In the genomic region with DNA sequence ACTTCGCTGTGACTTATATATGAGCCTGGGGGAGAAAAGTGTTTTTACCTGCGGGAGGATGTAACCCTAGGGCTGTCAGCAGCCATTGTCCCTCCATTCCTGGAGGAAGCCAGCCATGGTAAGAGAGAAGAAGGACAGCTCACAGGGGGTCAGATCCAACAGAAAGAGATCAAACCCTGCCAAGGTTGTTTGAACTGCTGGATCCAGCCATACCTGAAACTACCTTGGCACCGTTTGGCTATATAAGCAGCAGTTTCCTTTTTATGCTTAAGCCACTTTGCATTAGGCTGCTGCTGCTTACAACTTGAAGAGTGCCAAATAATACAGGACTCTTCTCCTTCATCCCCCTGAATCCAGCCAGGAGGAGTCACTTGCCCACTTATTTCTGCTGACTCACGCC, we compare ENCODE assay signal across 17 cellular contexts.
DNase-seq lines count a peak whose midpoint lies in the region; ATAC-seq, FAIRE-seq and TF ChIP-seq lines count a peak whose summit lies in the region.
"Had no signal": no experiment of that assay in that cellular context is flagged by ENCODE, and none has a peak within 500 bp of the region (broad histone marks: within the 10 kb centered on the region; RNA-seq: fewer than 3 reads in every experiment).

No MANE protein-coding gene starts in this region.

- TF ChIP-seq RAD21 in HCT116 (IDR thresholded peaks at IDR 0.05; ENCODE audit: low read depth), result no peak

- H3K27ac ChIP-seq in HCT116 (ENCODE audit: low read depth, low read length), result no peak overlapping the region
- H3K27ac ChIP-seq in SU-DHL-6 (ENCODE audit: low read depth, low read length), result peak overlapping the region; percentile 1; the same call in 1 of the 2 replicates

- CTCF ChIA-PET in HCT116 (lab: Charles Lee), result no interaction called here

- ATAC-seq in HCT116, result no peak
- no peak for ATAC-seq in stimulated activated naive CD8-positive, alpha-beta T cell treated with anti-CD3 and anti-CD28 coated beads, Interleukin-15, Interleukin-2, amounts not matched to agents 100 U/mL and 50 U/mL, for 24 hours

- peaks cover 9% of the 10 kb centered on the region; the same call in 1 of the 2 replicates for H3F3A ChIP-seq in SU-DHL-6 (ENCODE audit: insufficient read depth)

- no peak for TF ChIP-seq CTCF in HCT116 (IDR thresholded peaks at IDR 0.05 in 2 of 3, conservative IDR thresholded peaks at IDR 0.05 in 1 of 3; ENCODE audit: borderline replicate concordance in 1 of 3, insufficient read depth in 1 of 3, low read depth in 2 of 3, low read length in 2 of 3)
- TF ChIP-seq CTCF in SU-DHL-6 (IDR thresholded peaks at IDR 0.05; ENCODE audit: insufficient read depth, low read length, poor library complexity, severe bottlenecking), result no peak
- TF ChIP-seq CTCF in bronchial epithelial cell (IDR thresholded peaks at IDR 0.05; ENCODE audit: insufficient read depth, low read length, severe bottlenecking), result no peak

- FAIRE-seq in bronchial epithelial cell (lab: Jason Lieb, UNC), result peak; percentile 82
- FAIRE-seq: D721Med, GM12892, H54 had no signal

- no TSS peak for BruUV-seq in HCT116 (replicated peaks; lab: Mats Ljungman, UMichigan)

- H4K20me1 ChIP-seq in HCT116 (ENCODE audit: insufficient read depth), result no peaks in the 10 kb centered on the region
- peaks cover 21% of the 10 kb centered on the region for H4K20me1 ChIP-seq in SU-DHL-6 (ENCODE audit: low read depth, low read length)

- H2AFZ ChIP-seq in HCT116 (ENCODE audit: low read depth, low read length, poor library complexity, severe bottlenecking), result no peak overlapping the region
- no peak overlapping the region for H2AFZ ChIP-seq in SU-DHL-6 (ENCODE audit: low read depth, low read length, severe bottlenecking)

- H3K9ac ChIP-seq in HCT116 (ENCODE audit: low read length), result no peak overlapping the region
- no peak overlapping the region for H3K9ac ChIP-seq in SU-DHL-6 (ENCODE audit: low read length)

- H3K9me3 ChIP-seq in HCT116 (ENCODE audit: control insufficient read depth in 1 of 2, insufficient read depth in 1 of 2, low read depth in 1 of 2, low read length in 2 of 2), result no peaks in the 10 kb centered on the region
- H3K9me3 ChIP-seq in SU-DHL-6 (ENCODE audit: insufficient read depth, low read length), result no peaks in the 10 kb centered on the region
- H3K9me3 ChIP-seq: HAP-1 had no signal

- POLR2A ChIA-PET in HCT116 (lab: Charles Lee), result no interaction called here

- H3K4me2 ChIP-seq in HCT116 (ENCODE audit: low read length) (peak overlapping the region; percentile 17; the same call in 1 of the 2 replicates), SU-DHL-6 (ENCODE audit: low read depth, low read length, poor library complexity, severe bottlenecking) (no peak overlapping the region)

- H3K36me3 ChIP-seq in HCT116 (ENCODE audit: control insufficient read depth in 1 of 2, insufficient read depth in 2 of 2, low read length in 2 of 2) (no peaks in the 10 kb centered on the region), SU-DHL-6 (ENCODE audit: low read length) (0 out of 2 replicates have a peak, but pooled peaks cover 8% of the 10 kb centered on the region), bronchial epithelial cell (ENCODE audit: control insufficient read depth, insufficient read depth, low read length) (no peaks in the 10 kb centered on the region)
- H3K36me3 ChIP-seq: HAP-1 had no signal

- H3K9me2 ChIP-seq in HCT116 (ENCODE audit: insufficient read depth) (no peaks in the 10 kb centered on the region), SU-DHL-6 (replicated peaks; ENCODE audit: insufficient read depth, low read length) (no peaks in the 10 kb centered on the region)

- H3K27me3 ChIP-seq in HCT116 (ENCODE audit: insufficient read depth, low read length) (peaks cover 5% of the 10 kb centered on the region; the same call in 1 of the 2 replicates), SU-DHL-6 (ENCODE audit: low read length) (no peaks in the 10 kb centered on the region), bronchial epithelial cell (ENCODE audit: control insufficient read depth, insufficient read depth, low read length) (no peaks in the 10 kb centered on the region)

- DNase-seq in Daoy (ENCODE audit: low read depth) (peak; percentile 44), HCT116 (ENCODE audit: low read depth, low spot score) (no peak), bronchial epithelial cell (ENCODE audit: low read depth) (no peak), COR-L47 (lab: John Stamatoyannopoulos, UW) (no peak), NCI-H2171 (lab: John Stamatoyannopoulos, UW) (no peak), DMS114 treated with DMSO at 0.1 percent for 48 hours (lab: John Stamatoyannopoulos, UW; ENCODE audit: unreplicated experiment) (no peak)
- DNase-seq in stimulated activated naive CD8-positive, alpha-beta T cell treated with anti-CD3 and anti-CD28 coated beads, Interleukin-15, Interleukin-2, amounts not matched to agents 100 U/mL and 50 U/mL, for 24 hours, result no peak
- DNase-seq: C1 segment of cervical spinal cord; CD4-positive, alpha-beta memory T cell; DMS79; GF-D8; GOT3 had no signal

- intact Hi-C loops in HCT116 (cut with micrococcal nuclease), result no loop called here

- H3K79me2 ChIP-seq in HCT116 (ENCODE audit: insufficient read depth, low read length) (no peaks in the 10 kb centered on the region), SU-DHL-6 (ENCODE audit: insufficient read depth, low read length) (peaks cover 99% of the 10 kb centered on the region)

- H3K4me3 ChIP-seq in HCT116 (replicated peaks in 1 of 2; ENCODE audit: low read depth in 1 of 2, low read length in 2 of 2) (no peak overlapping the region), SU-DHL-6 (ENCODE audit: insufficient read depth, low read length, poor library complexity, severe bottlenecking) (no peak overlapping the region), bronchial epithelial cell (ENCODE audit: low read depth, low read length) (no peak overlapping the region)
- H3K4me3 ChIP-seq: HAP-1 had no signal

- TF ChIP-seq POLR2A in HCT116 (IDR thresholded peaks at IDR 0.05; ENCODE audit: borderline replicate concordance, extremely low read depth, insufficient read depth, insufficient read length), result no peak

- H3K4me1 ChIP-seq in HCT116 (ENCODE audit: control insufficient read depth in 1 of 2, insufficient read depth in 2 of 2, low read length in 2 of 2), result peaks cover 0 to 5% of the 10 kb centered on the region in 2 experiments; a peak in 2 of 4 replicates
- H3K4me1 ChIP-seq: HAP-1 had no signal

- RAD21 ChIA-PET in HCT116 (lab: Charles Lee; ENCODE audit: low non-redundant PET in 1 of 2, low total read pairs in 2 of 2, uncharacterized antibody in 2 of 2, unreplicated experiment in 2 of 2), result no interaction called here

TF ChIP-seq in HCT116, 20 proteins besides CTCF, POLR2A, EP300 and RAD21 (continues in another document):
- no peak for TF ChIP-seq SIN3A (IDR thresholded peaks at IDR 0.05; ENCODE audit: low read depth)
- TF ChIP-seq SP1 (IDR thresholded peaks at IDR 0.05; ENCODE audit: low read depth), result no peak
- TF ChIP-seq CBX3 (IDR thresholded peaks at IDR 0.05; ENCODE audit: low read depth), result no peak
- TF ChIP-seq, protein P1, sequence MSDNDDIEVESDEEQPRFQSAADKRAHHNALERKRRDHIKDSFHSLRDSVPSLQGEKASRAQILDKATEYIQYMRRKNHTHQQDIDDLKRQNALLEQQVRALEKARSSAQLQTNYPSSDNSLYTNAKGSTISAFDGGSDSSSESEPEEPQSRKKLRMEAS (IDR thresholded peaks at IDR 0.05), result no peak
- TF ChIP-seq ELF1 (IDR thresholded peaks at IDR 0.05; ENCODE audit: borderline replicate concordance, low read depth), result no peak
- TF ChIP-seq, protein P2, sequence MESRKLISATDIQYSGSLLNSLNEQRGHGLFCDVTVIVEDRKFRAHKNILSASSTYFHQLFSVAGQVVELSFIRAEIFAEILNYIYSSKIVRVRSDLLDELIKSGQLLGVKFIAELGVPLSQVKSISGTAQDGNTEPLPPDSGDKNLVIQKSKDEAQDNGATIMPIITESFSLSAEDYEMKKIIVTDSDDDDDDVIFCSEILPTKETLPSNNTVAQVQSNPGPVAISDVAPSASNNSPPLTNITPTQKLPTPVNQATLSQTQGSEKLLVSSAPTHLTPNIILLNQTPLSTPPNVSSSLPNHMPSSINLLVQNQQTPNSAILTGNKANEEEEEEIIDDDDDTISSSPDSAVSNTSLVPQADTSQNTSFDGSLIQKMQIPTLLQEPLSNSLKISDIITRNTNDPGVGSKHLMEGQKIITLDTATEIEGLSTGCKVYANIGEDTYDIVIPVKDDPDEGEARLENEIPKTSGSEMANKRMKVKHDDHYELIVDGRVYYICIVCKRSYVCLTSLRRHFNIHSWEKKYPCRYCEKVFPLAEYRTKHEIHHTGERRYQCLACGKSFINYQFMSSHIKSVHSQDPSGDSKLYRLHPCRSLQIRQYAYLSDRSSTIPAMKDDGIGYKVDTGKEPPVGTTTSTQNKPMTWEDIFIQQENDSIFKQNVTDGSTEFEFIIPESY (IDR thresholded peaks at IDR 0.05; ENCODE audit: extremely low read depth, insufficient replicate concordance, low read length), result no peak
- no peak for TF ChIP-seq CEBPB (IDR thresholded peaks at IDR 0.05; ENCODE audit: low read depth)
- no peak for TF ChIP-seq ZNF274 (IDR thresholded peaks at IDR 0.05; ENCODE audit: low read depth, low read length)
- no peak for TF ChIP-seq EZH2phosphoT487 (IDR thresholded peaks at IDR 0.05; ENCODE audit: borderline replicate concordance)
- no peak for TF ChIP-seq POLR2AphosphoS5 (IDR thresholded peaks at IDR 0.05; ENCODE audit: low read depth, low read length)
- no peak for TF ChIP-seq SRF (IDR thresholded peaks at IDR 0.05; ENCODE audit: low read depth)
- TF ChIP-seq TCF7L2 (IDR thresholded peaks at IDR 0.05; ENCODE audit: borderline replicate concordance, extremely low read depth, insufficient read depth, insufficient read length), result no peak
- no peak for TF ChIP-seq FOSL1 (IDR thresholded peaks at IDR 0.05; ENCODE audit: low read depth)
- TF ChIP-seq EZH2 (IDR thresholded peaks at IDR 0.05), result no peak
